25 cellular contexts compared by ENCODE assay signal in genomic region chr10:26413375-26413774, GRCh38. TPM values are rescaled to one million over a fixed set of nuclear protein-coding genes. Genes with fewer than 3 reads are reported as not detected.
"Had no signal": no experiment of that assay in that cellular context is flagged by ENCODE, and none has a peak within 500 bp of the region (broad histone marks: within the 10 kb centered on the region; RNA-seq: fewer than 3 reads in every experiment).

No MANE protein-coding gene starts in this region.

- H3K4me1 Mint-ChIP-seq: mesothelial cell of epicardium; nephron; neural progenitor cell; stimulated activated naive CD8-positive, alpha-beta T cell treated with anti-CD3 and anti-CD28 coated beads, Interleukin-15, amount 100 ng/mL, for 72 hours had no signal

- H3K9me3 ChIP-seq: gastrocnemius medialis, left lung, mucosa of descending colon, prostate gland, spleen, suprapubic skin, transverse colon, upper lobe of right lung, uterus had no signal

- H3K4me2 ChIP-seq: neural progenitor cell had no signal

- H3K27ac ChIP-seq: gastrocnemius medialis, left lung, neural progenitor cell, prostate gland, skin epidermis, spleen, suprapubic skin, transverse colon, upper lobe of right lung, uterus had no signal

- H3K4me1 ChIP-seq: gastrocnemius medialis, left lung, neural progenitor cell, prostate gland, suprapubic skin, transverse colon, upper lobe of right lung, uterus had no signal

- H3K27me3 ChIP-seq: gastrocnemius medialis, left lung, neural progenitor cell, spleen, suprapubic skin, transverse colon, upper lobe of right lung, uterus had no signal

- H2AFZ ChIP-seq: neural progenitor cell had no signal

- H3K4me3 ChIP-seq: gastrocnemius medialis, left lung, mucosa of descending colon, neural progenitor cell, prostate gland, skin epidermis, spleen, suprapubic skin, transverse colon, upper lobe of right lung, uterus had no signal

- H3K9ac ChIP-seq: neural progenitor cell had no signal

- H3K36me3 ChIP-seq: gastrocnemius medialis, left lung, neural progenitor cell, prostate gland, spleen, suprapubic skin, transverse colon, upper lobe of right lung, uterus had no signal

- DNase-seq: cortex of kidney; effector memory CD8-positive, alpha-beta T cell; foreskin fibroblast; gastrocnemius medialis; head of caudate nucleus; left cardiac atrium; left lung; mesenchymal stem cell; mucosa of descending colon; naive B cell; right cardiac atrium; spleen; stimulated activated CD4-positive, alpha-beta T cell treated with anti-CD3 and anti-CD28 coated beads, Interleukin-4, amount 100 ng/mL, for 4 hours; stimulated activated naive CD4-positive, alpha-beta T cell; stimulated activated naive CD8-positive, alpha-beta T cell treated with anti-CD3 and anti-CD28 coated beads, Interleukin-15, amount 100 ng/mL, for 72 hours; transverse colon; upper lobe of right lung; uterus had no signal

- ATAC-seq: effector memory CD8-positive, alpha-beta T cell; gastrocnemius medialis; left cardiac atrium; left lung; mucosa of descending colon; right cardiac atrium; stimulated activated naive CD8-positive, alpha-beta T cell treated with anti-CD3 and anti-CD28 coated beads, Interleukin-15, amount 100 ng/mL, for 72 hours; upper lobe of right lung had no signal

- H3K27ac Mint-ChIP-seq: mesothelial cell of epicardium; nephron; neural progenitor cell; stimulated activated naive CD8-positive, alpha-beta T cell treated with anti-CD3 and anti-CD28 coated beads, Interleukin-15, amount 100 ng/mL, for 72 hours had no signal

- H3K36me3 Mint-ChIP-seq: naive B cell, neural progenitor cell had no signal

- H3K9me3 Mint-ChIP-seq: effector memory CD8-positive, alpha-beta T cell; naive B cell; nephron; stimulated activated naive CD8-positive, alpha-beta T cell treated with anti-CD3 and anti-CD28 coated beads, Interleukin-15, amount 100 ng/mL, for 72 hours had no signal

- H3K4me3 Mint-ChIP-seq: effector memory CD8-positive, alpha-beta T cell; mesothelial cell of epicardium; naive B cell; nephron; neural progenitor cell; stimulated activated naive CD8-positive, alpha-beta T cell treated with anti-CD3 and anti-CD28 coated beads, Interleukin-15, amount 100 ng/mL, for 72 hours had no signal

- H3K27me3 Mint-ChIP-seq: effector memory CD8-positive, alpha-beta T cell; naive B cell; stimulated activated naive CD8-positive, alpha-beta T cell treated with anti-CD3 and anti-CD28 coated beads, Interleukin-15, amount 100 ng/mL, for 72 hours had no signal

RNA-seq across cellular contexts. Expression of gene APBB1IP, which starts 24.8 kb away (rescaled TPM):
- total RNA-seq: dermis microvascular lymphatic vessel endothelial cell had no signal
